24 cellular contexts compared by ENCODE assay signal in the genomic region with DNA sequence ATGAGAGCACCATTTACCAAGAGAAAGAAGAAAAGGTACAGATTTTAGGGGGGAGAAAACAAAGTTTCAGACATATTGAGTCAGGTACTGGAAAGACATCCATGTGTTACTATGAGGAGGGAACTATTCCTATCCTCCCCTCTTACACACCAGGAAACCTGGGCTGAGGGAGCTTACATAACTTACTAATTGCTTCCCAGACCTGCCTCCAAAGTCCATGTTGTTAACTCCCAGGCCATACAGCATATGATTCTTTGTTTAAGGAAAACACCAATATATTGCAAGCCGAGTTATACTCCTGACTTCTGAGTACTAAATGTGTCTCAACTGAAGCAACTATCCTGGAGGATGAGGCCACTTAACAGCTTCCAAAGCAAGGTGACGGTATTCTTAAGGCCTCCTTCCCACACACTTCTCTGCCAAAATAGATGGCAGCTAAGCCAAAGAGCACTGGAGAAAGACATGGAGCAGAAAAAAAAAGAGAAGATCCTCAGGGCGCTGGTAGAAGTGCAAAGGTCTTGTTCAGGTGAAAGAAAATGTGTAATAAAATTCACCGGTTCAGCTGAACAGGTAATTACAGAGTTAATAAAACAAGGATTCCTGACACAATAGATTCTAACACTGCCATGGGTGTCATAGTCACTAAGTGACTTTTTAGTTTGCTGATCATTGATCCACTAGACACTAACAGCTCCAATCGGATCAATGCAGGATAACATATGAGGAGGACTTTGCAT.
"Had no signal": no experiment of that assay in that cellular context is flagged by ENCODE, and none has a peak within 500 bp of the region (broad histone marks: within the 10 kb centered on the region; RNA-seq: fewer than 3 reads in every experiment).

No MANE protein-coding gene starts in this region.

- H3K4me3 Mint-ChIP-seq: activated CD4-positive, alpha-beta memory T cell treated with anti-CD3 and anti-CD28 coated beads for 36 hours; activated CD4-positive, alpha-beta T cell treated with anti-CD3 and anti-CD28 coated beads, Interleukin-2, amount 10 ng/mL, durations not matched to agents 24 days and 14 days; activated naive CD4-positive, alpha-beta T cell treated with anti-CD3 and anti-CD28 coated beads, Interleukin-2, amount 50 U/mL, for 24 hours; activated T-cell treated with anti-CD3 and anti-CD28 coated beads, Interleukin-2, amount 50 U/mL, for 4 hours; nephron; T-helper 1 cell treated with Interleukin-12 subunit alpha and Interleukin-12 subunit beta and Interleukin-4 antibody, amounts not matched to agents 30 μg/mL and 1 μg/mL, for 36 hours had no signal

- DNase-seq: activated CD4-positive, alpha-beta memory T cell treated with anti-CD3 and anti-CD28 coated beads for 36 hours; activated CD4-positive, alpha-beta T cell treated with anti-CD3 and anti-CD28 coated beads, Interleukin-2, amount 10 ng/mL, durations not matched to agents 24 days and 14 days; activated CD4-positive, CD25-positive, alpha-beta regulatory T cell treated with anti-CD3 and anti-CD28 coated beads, Interleukin-2, amount 50 U/mL, for 72 hours; activated T-cell treated with anti-CD3 and anti-CD28 coated beads, Interleukin-2, amount 50 U/mL, for 4 hours; anterior cingulate cortex; dorsolateral prefrontal cortex; effector memory CD4-positive, alpha-beta T cell; islet precursor cell; mammary epithelial cell; pancreas; psoas muscle; stimulated activated CD4-positive, alpha-beta T cell treated with anti-CD3 and anti-CD28 coated beads, Interleukin-15, amount 100 ng/mL, for 24 hours; stimulated activated CD4-positive, alpha-beta T cell treated with anti-CD3 and anti-CD28 coated beads, Interleukin-2, amount 100 ng/mL, for 24 hours; stimulated activated naive CD4-positive, alpha-beta T cell; SW 1271; T1000; tibial artery had no signal

- H3K4me3 ChIP-seq: coronary artery, dorsolateral prefrontal cortex, pancreas, psoas muscle, suprapubic skin, tibial artery had no signal

- H3K36me3 Mint-ChIP-seq: activated CD4-positive, alpha-beta memory T cell treated with anti-CD3 and anti-CD28 coated beads for 36 hours had no signal

- ATAC-seq: activated T-cell treated with anti-CD3 and anti-CD28 coated beads, Interleukin-2, amount 50 U/mL, for 4 hours; pancreas; psoas muscle had no signal

- H3K27ac Mint-ChIP-seq: activated CD4-positive, alpha-beta memory T cell treated with anti-CD3 and anti-CD28 coated beads for 36 hours; activated CD4-positive, alpha-beta T cell treated with anti-CD3 and anti-CD28 coated beads, Interleukin-2, amount 10 ng/mL, durations not matched to agents 24 days and 14 days; activated T-helper 2 cell treated with anti-CD3 and anti-CD28 coated beads, Interferon-gamma antibody, Interleukin-2, Interleukin-4, amounts not matched to agents 10 μg/mL and 5 μg/mL and 100 μg/mL, durations not matched to agents 14 hours and 24 hours and 36 hours; nephron; T-helper 1 cell treated with Interleukin-12 subunit alpha and Interleukin-12 subunit beta and Interleukin-4 antibody, amounts not matched to agents 30 μg/mL and 1 μg/mL, for 36 hours had no signal

- H3K27ac ChIP-seq: coronary artery, dorsolateral prefrontal cortex, neutrophil, pancreas, psoas muscle, suprapubic skin, tibial artery had no signal

- H3K27me3 Mint-ChIP-seq: activated CD4-positive, alpha-beta memory T cell treated with anti-CD3 and anti-CD28 coated beads for 36 hours; activated CD4-positive, alpha-beta T cell treated with anti-CD3 and anti-CD28 coated beads, Interleukin-2, amount 10 ng/mL, durations not matched to agents 24 days and 14 days; activated naive CD4-positive, alpha-beta T cell treated with anti-CD3 and anti-CD28 coated beads, Interleukin-2, amount 50 U/mL, for 24 hours had no signal

- H3K4me1 ChIP-seq: pancreas, suprapubic skin, tibial artery had no signal

- H3K9me3 Mint-ChIP-seq: activated CD4-positive, alpha-beta memory T cell treated with anti-CD3 and anti-CD28 coated beads for 36 hours; activated CD4-positive, alpha-beta T cell treated with anti-CD3 and anti-CD28 coated beads, Interleukin-2, amount 10 ng/mL, durations not matched to agents 24 days and 14 days; activated naive CD4-positive, alpha-beta T cell treated with anti-CD3 and anti-CD28 coated beads, Interleukin-2, amount 50 U/mL, for 24 hours; activated T-cell treated with anti-CD3 and anti-CD28 coated beads, Interleukin-2, amount 50 U/mL, for 4 hours; activated T-helper 2 cell treated with anti-CD3 and anti-CD28 coated beads, Interferon-gamma antibody, Interleukin-2, Interleukin-4, amounts not matched to agents 10 μg/mL and 5 μg/mL and 100 μg/mL, durations not matched to agents 14 hours and 24 hours and 36 hours; nephron; T-helper 1 cell treated with Interleukin-12 subunit alpha and Interleukin-12 subunit beta and Interleukin-4 antibody, amounts not matched to agents 30 μg/mL and 1 μg/mL, for 36 hours had no signal

- H3K36me3 ChIP-seq: neutrophil, pancreas, suprapubic skin, tibial artery had no signal

- H3K9me3 ChIP-seq: neutrophil, pancreas, psoas muscle, suprapubic skin, tibial artery had no signal
